8 cellular contexts compared by ENCODE assay signal in the genomic region with DNA sequence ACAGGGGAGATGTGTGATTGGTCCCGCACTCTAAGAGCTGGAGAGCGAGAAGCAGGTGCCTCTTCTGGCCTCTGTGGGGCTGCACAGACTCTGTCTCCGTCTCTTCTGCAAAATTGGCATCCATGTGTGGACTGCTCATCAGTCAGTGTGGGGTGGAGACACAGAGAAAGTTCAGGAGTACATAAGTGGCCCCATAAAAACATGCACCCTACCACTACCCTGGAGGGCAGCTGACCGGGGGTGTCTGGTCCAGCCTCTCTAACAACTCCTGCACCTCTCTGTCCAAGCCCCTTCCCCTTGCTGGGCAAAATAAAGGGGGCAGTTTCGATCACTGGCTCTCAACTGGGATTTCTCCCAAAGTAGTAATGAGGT.
A peak's percentile ranks its signal among the peaks of the same experiment; 100 is the strongest.
DNase-seq lines count a peak whose midpoint lies in the region; ATAC-seq and TF ChIP-seq lines count a peak whose summit lies in the region.

No MANE protein-coding gene starts in this region.

- H3K9me3 Mint-ChIP-seq in WTC11 = no peaks in the 10 kb centered on the region

- POLR2A ChIA-PET in WTC11 (lab: Charles Lee) = interaction anchor here (0.5 to 1.4 kb wide), 4 partner anchors 10 to 275 kb away, joined by 3 to 4 read pairs (median 3); partner anchors contain the start of gene VGLL4

- no peaks in the 10 kb centered on the region for H3K27me3 ChIP-seq in ACC112 (ENCODE audit: insufficient read depth, low read length)

- DNase-seq in WTC11 (ENCODE audit: low spot score) (peak; percentile 12), inferior parietal cortex (ENCODE audit: extremely low spot score) (peak; percentile 6), RKO (ENCODE audit: low spot score) (no peak), KBM-7 (no peak), omental fat pad (ENCODE audit: low spot score) (no peak)

- H3K4me3 Mint-ChIP-seq in WTC11 = peak overlapping the region; percentile 61

- peaks cover 15% of the 10 kb centered on the region for H3K27me3 Mint-ChIP-seq in WTC11 (ENCODE audit: low read depth)

- peaks cover 18% of the 10 kb centered on the region for H3K4me1 Mint-ChIP-seq in WTC11

- peaks cover 22% of the 10 kb centered on the region for H3K4me1 ChIP-seq in ACC112 (ENCODE audit: control insufficient read depth, insufficient read depth, low read length, unreplicated experiment)

- ATAC-seq in GM21528 (IDR thresholded peaks at IDR 0.05; ENCODE audit: low FRiP score, unreplicated experiment) = peak; percentile 15
- peak; percentile 21 for ATAC-seq in WTC11
- ATAC-seq in GM21423 (IDR thresholded peaks at IDR 0.05; ENCODE audit: unreplicated experiment) = no peak
- no peak for ATAC-seq in omental fat pad (ENCODE audit: low FRiP score)

- CTCF ChIA-PET in WTC11 (lab: Charles Lee) = interaction anchor here (0.7 to 1.2 kb wide), 2 partner anchors 34 to 108 kb away, joined by 3 to 11 read pairs; no protein-coding TSS in a partner anchor

- no peaks in the 10 kb centered on the region for H3K36me3 Mint-ChIP-seq in WTC11

- H3K4me3 ChIP-seq in ACC112 (ENCODE audit: low read depth, low read length) = peak overlapping the region; percentile 17; the same call in 1 of the 2 replicates

- H3K27ac Mint-ChIP-seq in WTC11 = peak overlapping the region; percentile 59; the same call in 1 of the 2 replicates

- no peak overlapping the region for H2AFZ ChIP-seq in ACC112 (ENCODE audit: low read length, unreplicated experiment)

- H3K79me2 ChIP-seq in ACC112 (ENCODE audit: control insufficient read depth, insufficient read depth, low read length, unreplicated experiment) = no peaks in the 10 kb centered on the region

- no peak overlapping the region for H3K27ac ChIP-seq in ACC112 (ENCODE audit: low read depth, low read length)

- H3K36me3 ChIP-seq in ACC112 (ENCODE audit: insufficient read depth, low read length) = no peaks in the 10 kb centered on the region

- in situ Hi-C loops in KBM-7 (cut with MboI; ENCODE audit: low pct_unique_long_range_greater_than_20kb, low sequenced_read_pairs) = no loop called here

- TF ChIP-seq CTCF in WTC11 (IDR thresholded peaks at IDR 0.05) (no peak), omental fat pad (IDR thresholded peaks at IDR 0.05) (no peak)

TF ChIP-seq in WTC11, 78 proteins besides CTCF, POLR2A, EP300 and RAD21:
- TF ChIP-seq RORB (CRISPR knock-in tag; IDR thresholded peaks at IDR 0.05) (no peak), KAT7 (CRISPR knock-in tag; IDR thresholded peaks at IDR 0.05; ENCODE audit: borderline replicate concordance) (no peak), IRF1 (CRISPR knock-in tag; IDR thresholded peaks at IDR 0.05) (no peak), GTF2I (CRISPR knock-in tag; conservative IDR thresholded peaks at IDR 0.05) (no peak), GRHL2 (CRISPR knock-in tag; IDR thresholded peaks at IDR 0.05; ENCODE audit: insufficient replicate concordance, severe bottlenecking) (no peak), USF2 (CRISPR knock-in tag; IDR thresholded peaks at IDR 0.05) (no peak), ZNF671 (CRISPR knock-in tag; IDR thresholded peaks at IDR 0.05) (no peak), E2F5 (CRISPR knock-in tag; IDR thresholded peaks at IDR 0.05) (no peak), NR1H2 (CRISPR knock-in tag; IDR thresholded peaks at IDR 0.05) (no peak), TCF7 (CRISPR knock-in tag; IDR thresholded peaks at IDR 0.05; ENCODE audit: low read depth) (no peak), MAX (CRISPR knock-in tag; IDR thresholded peaks at IDR 0.05) (no peak), ZNF317 (CRISPR knock-in tag; IDR thresholded peaks at IDR 0.05; ENCODE audit: borderline replicate concordance, low read depth) (no peak), FOXK1 (CRISPR knock-in tag; IDR thresholded peaks at IDR 0.05) (no peak), GABPB1 (CRISPR knock-in tag; IDR thresholded peaks at IDR 0.05) (no peak), SMAD3 (CRISPR knock-in tag; IDR thresholded peaks at IDR 0.05; ENCODE audit: borderline replicate concordance) (no peak)
- TF ChIP-seq, protein P1, sequence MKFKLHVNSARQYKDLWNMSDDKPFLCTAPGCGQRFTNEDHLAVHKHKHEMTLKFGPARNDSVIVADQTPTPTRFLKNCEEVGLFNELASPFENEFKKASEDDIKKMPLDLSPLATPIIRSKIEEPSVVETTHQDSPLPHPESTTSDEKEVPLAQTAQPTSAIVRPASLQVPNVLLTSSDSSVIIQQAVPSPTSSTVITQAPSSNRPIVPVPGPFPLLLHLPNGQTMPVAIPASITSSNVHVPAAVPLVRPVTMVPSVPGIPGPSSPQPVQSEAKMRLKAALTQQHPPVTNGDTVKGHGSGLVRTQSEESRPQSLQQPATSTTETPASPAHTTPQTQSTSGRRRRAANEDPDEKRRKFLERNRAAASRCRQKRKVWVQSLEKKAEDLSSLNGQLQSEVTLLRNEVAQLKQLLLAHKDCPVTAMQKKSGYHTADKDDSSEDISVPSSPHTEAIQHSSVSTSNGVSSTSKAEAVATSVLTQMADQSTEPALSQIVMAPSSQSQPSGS (CRISPR knock-in tag; IDR thresholded peaks at IDR 0.05; ENCODE audit: borderline replicate concordance, low read depth) = no peak
- TF ChIP-seq, protein P2, sequence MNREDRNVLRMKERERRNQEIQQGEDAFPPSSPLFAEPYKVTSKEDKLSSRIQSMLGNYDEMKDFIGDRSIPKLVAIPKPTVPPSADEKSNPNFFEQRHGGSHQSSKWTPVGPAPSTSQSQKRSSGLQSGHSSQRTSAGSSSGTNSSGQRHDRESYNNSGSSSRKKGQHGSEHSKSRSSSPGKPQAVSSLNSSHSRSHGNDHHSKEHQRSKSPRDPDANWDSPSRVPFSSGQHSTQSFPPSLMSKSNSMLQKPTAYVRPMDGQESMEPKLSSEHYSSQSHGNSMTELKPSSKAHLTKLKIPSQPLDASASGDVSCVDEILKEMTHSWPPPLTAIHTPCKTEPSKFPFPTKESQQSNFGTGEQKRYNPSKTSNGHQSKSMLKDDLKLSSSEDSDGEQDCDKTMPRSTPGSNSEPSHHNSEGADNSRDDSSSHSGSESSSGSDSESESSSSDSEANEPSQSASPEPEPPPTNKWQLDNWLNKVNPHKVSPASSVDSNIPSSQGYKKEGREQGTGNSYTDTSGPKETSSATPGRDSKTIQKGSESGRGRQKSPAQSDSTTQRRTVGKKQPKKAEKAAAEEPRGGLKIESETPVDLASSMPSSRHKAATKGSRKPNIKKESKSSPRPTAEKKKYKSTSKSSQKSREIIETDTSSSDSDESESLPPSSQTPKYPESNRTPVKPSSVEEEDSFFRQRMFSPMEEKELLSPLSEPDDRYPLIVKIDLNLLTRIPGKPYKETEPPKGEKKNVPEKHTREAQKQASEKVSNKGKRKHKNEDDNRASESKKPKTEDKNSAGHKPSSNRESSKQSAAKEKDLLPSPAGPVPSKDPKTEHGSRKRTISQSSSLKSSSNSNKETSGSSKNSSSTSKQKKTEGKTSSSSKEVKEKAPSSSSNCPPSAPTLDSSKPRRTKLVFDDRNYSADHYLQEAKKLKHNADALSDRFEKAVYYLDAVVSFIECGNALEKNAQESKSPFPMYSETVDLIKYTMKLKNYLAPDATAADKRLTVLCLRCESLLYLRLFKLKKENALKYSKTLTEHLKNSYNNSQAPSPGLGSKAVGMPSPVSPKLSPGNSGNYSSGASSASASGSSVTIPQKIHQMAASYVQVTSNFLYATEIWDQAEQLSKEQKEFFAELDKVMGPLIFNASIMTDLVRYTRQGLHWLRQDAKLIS (CRISPR knock-in tag; IDR thresholded peaks at IDR 0.05; ENCODE audit: borderline replicate concordance) = no peak
- TF ChIP-seq, protein P3, sequence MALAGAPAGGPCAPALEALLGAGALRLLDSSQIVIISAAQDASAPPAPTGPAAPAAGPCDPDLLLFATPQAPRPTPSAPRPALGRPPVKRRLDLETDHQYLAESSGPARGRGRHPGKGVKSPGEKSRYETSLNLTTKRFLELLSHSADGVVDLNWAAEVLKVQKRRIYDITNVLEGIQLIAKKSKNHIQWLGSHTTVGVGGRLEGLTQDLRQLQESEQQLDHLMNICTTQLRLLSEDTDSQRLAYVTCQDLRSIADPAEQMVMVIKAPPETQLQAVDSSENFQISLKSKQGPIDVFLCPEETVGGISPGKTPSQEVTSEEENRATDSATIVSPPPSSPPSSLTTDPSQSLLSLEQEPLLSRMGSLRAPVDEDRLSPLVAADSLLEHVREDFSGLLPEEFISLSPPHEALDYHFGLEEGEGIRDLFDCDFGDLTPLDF (CRISPR knock-in tag; IDR thresholded peaks at IDR 0.05) = no peak

Comparison
In these comparisons a context has a peak if more than half of its experiments do, and no peak if none do; other contexts are left out.
1. ATAC-seq: peak in GM21528 (single experiment) and WTC11 (single experiment); none in GM21423 (single experiment) and omental fat pad (single experiment).
2. DNase-seq: peak in WTC11 (single experiment) and inferior parietal cortex (single experiment); none in RKO (single experiment), KBM-7 (single experiment) and omental fat pad (single experiment).